ENCODE assay signal across 8 cellular contexts in the genomic region with DNA sequence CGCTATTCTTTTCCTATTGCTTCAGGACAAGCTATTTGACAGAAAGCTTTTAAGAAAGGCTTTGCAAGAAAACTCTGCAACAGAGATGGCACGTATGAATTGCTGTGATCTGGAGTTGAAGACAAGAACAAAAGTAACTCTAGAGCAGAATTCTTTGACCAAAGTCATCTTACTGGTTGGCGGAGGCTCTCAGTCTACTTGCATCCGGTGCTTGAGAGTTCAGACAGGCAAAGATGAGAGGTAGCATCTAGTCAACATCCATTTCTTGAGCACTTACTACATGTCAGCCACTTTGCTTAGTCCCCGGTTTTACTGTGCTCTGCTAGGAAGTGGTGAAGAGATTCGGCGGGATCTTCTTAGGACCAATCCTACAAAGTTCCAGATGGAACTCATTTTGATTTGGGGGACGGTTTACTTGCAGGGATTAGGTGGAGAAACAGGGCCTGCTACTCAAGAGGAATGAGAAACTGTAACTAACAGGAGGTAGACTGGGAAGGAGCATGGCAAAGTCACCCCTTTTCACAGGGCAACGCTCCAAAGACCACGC. TPM values are rescaled to one million over a fixed set of nuclear protein-coding genes. Genes with fewer than 3 reads are reported as not detected.
DNase-seq lines count a peak whose midpoint lies in the region; ATAC-seq lines count a peak whose summit lies in the region.

No MANE protein-coding gene starts in this region.

- H3K79me2 ChIP-seq in GM23248 (ENCODE audit: insufficient read depth), result peaks cover 33% of the 10 kb centered on the region

- no peaks in the 10 kb centered on the region for H4K20me1 ChIP-seq in GM23248 (ENCODE audit: insufficient read depth)

- no peaks in the 10 kb centered on the region for H3K27me3 ChIP-seq in GM23248 (replicated peaks; ENCODE audit: insufficient read depth)

- H3K4me2 ChIP-seq in GM23248 (ENCODE audit: unreplicated experiment), result peak overlapping the region; percentile 82

- H3K27ac Mint-ChIP-seq in dendritic cell treated with granulocyte-macrophage colony-stimulating factor and Interleukin-4, amounts not matched to agents 40 ng/mL and 50 ng/mL, for 4 days, result peak overlapping the region; percentile 100
- peak overlapping the region; percentile 98 to 99 (median 99) for H3K27ac Mint-ChIP-seq in naive B cell

- WGBS in GM23248 (ENCODE audit: low coverage in 1 of 2, low lambda C conversion rate in 2 of 2, missing lambda C conversion rate in 2 of 2), 2 experiments, result 67 to 68% methylated on average over 10 of the region's 10 CpGs

- no peak for DNase-seq in GM23248
- DNase-seq in OCI-M1 (lab: John Stamatoyannopoulos, UW), result peak; percentile 82
- DNase-seq in naive B cell, result no peak
- no peak for DNase-seq in NCI-H187 (lab: John Stamatoyannopoulos, UW)
- DNase-seq in COR-L47 (lab: John Stamatoyannopoulos, UW), result no peak
- no peak for DNase-seq in NCI-H1436 treated with DMSO at 0.1 percent for 48 hours (lab: John Stamatoyannopoulos, UW)

- peaks cover 25% of the 10 kb centered on the region for H3K36me3 Mint-ChIP-seq in dendritic cell treated with granulocyte-macrophage colony-stimulating factor and Interleukin-4, amounts not matched to agents 40 ng/mL and 50 ng/mL, for 4 days (ENCODE audit: low read depth)
- peaks cover 9 to 13% of the 10 kb centered on the region in 2 donors for H3K36me3 Mint-ChIP-seq in naive B cell

- in situ Hi-C loops in GM23248 (cut with MboI), result no loop called here

- no peaks in the 10 kb centered on the region for H3K27me3 Mint-ChIP-seq in dendritic cell treated with granulocyte-macrophage colony-stimulating factor and Interleukin-4, amounts not matched to agents 40 ng/mL and 50 ng/mL, for 4 days
- H3K27me3 Mint-ChIP-seq in naive B cell, result no peaks in the 10 kb centered on the region

- peak overlapping the region; percentile 98 for H3K27ac ChIP-seq in GM23248

- peak overlapping the region; percentile 100 for H3K4me3 Mint-ChIP-seq in dendritic cell treated with granulocyte-macrophage colony-stimulating factor and Interleukin-4, amounts not matched to agents 40 ng/mL and 50 ng/mL, for 4 days
- H3K4me3 Mint-ChIP-seq in naive B cell, result peak overlapping the region; percentile 96 to 99 (median 97)

- peaks cover 16% of the 10 kb centered on the region for H3K4me1 ChIP-seq in GM23248 (ENCODE audit: insufficient read depth)

- intact Hi-C loops in dendritic cell treated with granulocyte-macrophage colony-stimulating factor and Interleukin-4, amounts not matched to agents 40 ng/mL and 50 ng/mL, for 4 days (cut with micrococcal nuclease), result loop anchor here (5.0 kb wide), 1 partner anchor 32 kb away; no protein-coding TSS in a partner anchor

- ATAC-seq in naive B cell (ENCODE audit: low read depth in 2 of 2) (no peak), HG02840 (IDR thresholded peaks at IDR 0.05; ENCODE audit: low FRiP score, unreplicated experiment) (no peak)

- H3K4me1 Mint-ChIP-seq in dendritic cell treated with granulocyte-macrophage colony-stimulating factor and Interleukin-4, amounts not matched to agents 40 ng/mL and 50 ng/mL, for 4 days (ENCODE audit: low read depth), result peaks cover 27% of the 10 kb centered on the region
- H3K4me1 Mint-ChIP-seq in naive B cell, result peaks cover 27 to 43% (median 39%) of the 10 kb centered on the region in 3 donors

- no peaks in the 10 kb centered on the region for H3K9me2 ChIP-seq in GM23248 (ENCODE audit: insufficient read depth)

- H3F3A ChIP-seq in GM23248 (ENCODE audit: insufficient read depth), result peaks cover 14% of the 10 kb centered on the region

- peaks cover 18% of the 10 kb centered on the region for H3K9me3 Mint-ChIP-seq in dendritic cell treated with granulocyte-macrophage colony-stimulating factor and Interleukin-4, amounts not matched to agents 40 ng/mL and 50 ng/mL, for 4 days
- H3K9me3 Mint-ChIP-seq in naive B cell, result peaks cover 0 to 3% (median 0%) of the 10 kb centered on the region in 7 donors

- H3K9me3 ChIP-seq in GM23248 (ENCODE audit: low read depth), result no peaks in the 10 kb centered on the region

- no peaks in the 10 kb centered on the region for H3K36me3 ChIP-seq in GM23248 (ENCODE audit: low read depth)

- peak overlapping the region; percentile 94 for H2AFZ ChIP-seq in GM23248

- peak overlapping the region; percentile 98 for H3K9ac ChIP-seq in GM23248

- peak overlapping the region; percentile 81 for H3K4me3 ChIP-seq in GM23248

RNA-seq across cellular contexts. Expression of a gene that starts 0.4 kb away (rescaled TPM):
- 15.3 and 17.2 TPM in 2 replicates for total RNA-seq in GM23248 (2014; rRNA removed; shearing (Covaris generic))
- polyA plus RNA-seq in GM23248 (2016; fragmentation: Nextera tagmentation; extraction: Ambion mirVana) (31.0 and 31.5 TPM in 2 replicates), naive B cell (ENCODE audit: low read depth in 6 of 6) (10 to 100 TPM; 49.6 to 82.9 (median 68.4) TPM)
